In the genomic region with DNA sequence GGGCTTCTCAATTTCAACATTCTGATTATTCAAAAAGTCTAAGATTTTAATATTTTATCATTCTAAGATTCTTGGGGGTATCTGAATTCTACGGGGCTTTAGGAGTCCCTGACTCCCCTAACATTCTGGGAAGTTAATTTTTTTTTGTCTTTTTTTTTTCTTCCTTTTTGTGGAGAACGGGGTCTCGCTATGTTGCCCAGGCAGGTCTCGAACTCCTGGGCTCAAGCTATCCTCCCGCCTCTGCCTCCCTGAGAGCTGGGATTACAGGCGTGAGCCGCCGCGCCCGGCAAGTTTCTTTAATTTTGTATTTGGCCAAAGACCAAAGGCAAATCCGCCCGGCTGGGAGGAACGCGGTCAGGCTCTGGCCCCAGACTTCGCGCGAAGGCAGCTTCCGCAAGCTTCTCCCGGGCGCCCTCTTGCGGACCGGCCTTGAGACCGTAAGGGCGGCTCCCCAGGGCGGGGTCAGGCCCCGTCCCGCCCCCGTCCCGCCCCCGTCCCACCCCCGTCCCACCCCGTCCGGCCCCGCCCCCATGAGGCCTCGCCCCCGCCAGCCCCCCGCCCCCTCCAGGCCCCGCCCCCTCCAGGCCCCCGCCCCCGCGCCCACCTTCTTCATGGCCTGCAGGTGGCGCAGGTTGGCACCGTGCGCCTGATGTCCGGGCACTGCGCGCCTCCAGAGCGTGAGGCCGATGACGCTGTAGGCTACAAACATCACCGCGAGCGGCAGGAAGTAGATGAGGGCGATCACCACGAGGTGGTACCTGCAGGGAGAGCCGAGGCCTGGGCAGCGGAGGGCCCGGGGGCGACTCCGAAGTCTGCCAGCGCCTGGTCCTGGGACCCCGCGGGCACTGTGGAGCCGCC, we compare ENCODE assay signal across 8 cellular contexts. TPM values are rescaled to one million over a fixed set of nuclear protein-coding genes. Genes with fewer than 3 reads are reported as not detected.
A peak's percentile ranks its signal among the peaks of the same experiment; 100 is the strongest.
DNase-seq lines count a peak whose midpoint lies in the region; ATAC-seq and TF ChIP-seq lines count a peak whose summit lies in the region.

No MANE protein-coding gene starts in this region.

- H3K36me3 ChIP-seq in gastrocnemius medialis, result peaks cover 0 to 7% of the 10 kb centered on the region in 2 donors

- peak; percentile 65 for ATAC-seq in GM18508 (IDR thresholded peaks at IDR 0.05; ENCODE audit: insufficient read depth, unreplicated experiment)
- peak; percentile 81 for ATAC-seq in HG02973 (IDR thresholded peaks at IDR 0.05; ENCODE audit: unreplicated experiment)
- ATAC-seq in gastrocnemius medialis, result peak; percentile 73 to 81

- H3K9me3 ChIP-seq in gastrocnemius medialis, result no peaks in the 10 kb centered on the region

- H3K4me1 ChIP-seq in gastrocnemius medialis, result peaks cover 17 to 31% of the 10 kb centered on the region in 2 donors

- no peaks in the 10 kb centered on the region for H3K27me3 ChIP-seq in gastrocnemius medialis

- H3K27ac ChIP-seq in gastrocnemius medialis, result peak overlapping the region; percentile 87 to 99 (median 90)

- H3K4me3 ChIP-seq in gastrocnemius medialis, result peak overlapping the region; percentile 51 to 67 (median 59)

- TF ChIP-seq POLR2A in gastrocnemius medialis (IDR thresholded peaks at IDR 0.05), result peak; percentile 35 to 43

- in situ Hi-C loops in gastrocnemius medialis (cut with MboI; ENCODE audit: low sequenced_read_pairs in 4 of 4), result loop anchor here in 1 of 4 donors (25.0 kb wide), 1 partner anchor 421 kb away; a partner anchor contains a TSS

- DNase-seq in 8988T (peak; percentile 85), NCI-H1930 (lab: John Stamatoyannopoulos, UW) (peak; percentile 81 to 84), T-helper 9 cell (peak; percentile 90), astrocyte of the hippocampus (ENCODE audit: low read depth, low spot score) (peak; percentile 97), hypothalamus (lab: John Stamatoyannopoulos, UW) (peak; percentile 24 to 95 (median 83)), gastrocnemius medialis (peak; percentile 85 to 92)

- intact Hi-C loops in gastrocnemius medialis (cut with DNase I; ENCODE audit: low total_unique reads), result loop anchor here (1.0 to 5.0 kb wide), 4 partner anchors 14 to 229 kb away; no protein-coding TSS in a partner anchor

- peak; percentile 19 to 91 (median 64) for TF ChIP-seq CTCF in gastrocnemius medialis (IDR thresholded peaks at IDR 0.05 in 4 of 5, conservative IDR thresholded peaks at IDR 0.05 in 1 of 5)

RNA-seq across cellular contexts. Expression of a gene that starts 8.2 kb away (rescaled TPM):
- under 1 TPM in 2 of 4 donors, not detected in 2; 0.36 to 0.49 TPM for total RNA-seq in gastrocnemius medialis

RNA-seq across cellular contexts. Expression of a gene that starts 42.7 kb away (rescaled TPM):
- 10 to 100 TPM in 2 of 4 donors, 1 to 10 TPM in 2; 7.9 to 21.0 (median 11.8) TPM for total RNA-seq in gastrocnemius medialis

Comparison
In these comparisons a context has a peak if more than half of its experiments do, and no peak if none do; other contexts are left out.
1. Peak in every context shown above with its lines: DNase-seq, ATAC-seq, H3K4me3 ChIP-seq and H3K27ac ChIP-seq.